1 cellular context compared by ENCODE assay signal in the genomic region with DNA sequence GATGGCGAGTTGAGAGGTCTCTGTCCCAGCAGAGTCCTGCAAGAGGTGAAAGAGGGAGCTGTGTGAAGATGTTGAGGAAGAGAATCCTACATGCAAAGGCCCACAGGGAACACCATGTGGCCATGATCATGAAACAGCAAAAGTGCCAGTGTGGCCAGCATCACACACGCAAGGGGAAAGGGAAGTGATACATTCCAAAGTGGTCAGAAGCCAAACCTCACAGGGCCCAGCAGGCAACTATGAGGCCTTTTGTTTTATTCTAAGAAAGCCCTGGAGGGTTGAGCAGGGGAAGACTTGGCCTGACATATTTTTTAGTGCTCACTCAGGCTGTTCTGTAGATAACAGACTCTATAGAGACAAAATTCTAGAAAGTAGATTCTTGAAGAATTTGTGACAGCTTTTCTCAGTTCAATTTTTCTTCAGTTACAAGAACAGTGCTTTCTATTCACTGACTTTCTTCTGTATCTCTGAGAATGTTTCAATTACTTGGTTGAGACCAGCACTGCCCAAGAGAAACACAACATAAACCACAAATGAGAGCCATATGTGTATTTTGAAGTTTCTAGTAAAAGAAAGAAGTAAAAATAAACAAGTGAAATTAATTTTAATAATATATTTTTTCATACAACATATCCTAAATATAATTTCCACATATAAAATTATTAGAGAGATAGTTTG.
TF ChIP-seq lines count a peak whose summit lies in the region.

No MANE protein-coding gene starts in this region.

TF ChIP-seq in IMR-90, 13 proteins besides CTCF, POLR2A, EP300 and RAD21 (continued from another document):
- TF ChIP-seq, protein P1, sequence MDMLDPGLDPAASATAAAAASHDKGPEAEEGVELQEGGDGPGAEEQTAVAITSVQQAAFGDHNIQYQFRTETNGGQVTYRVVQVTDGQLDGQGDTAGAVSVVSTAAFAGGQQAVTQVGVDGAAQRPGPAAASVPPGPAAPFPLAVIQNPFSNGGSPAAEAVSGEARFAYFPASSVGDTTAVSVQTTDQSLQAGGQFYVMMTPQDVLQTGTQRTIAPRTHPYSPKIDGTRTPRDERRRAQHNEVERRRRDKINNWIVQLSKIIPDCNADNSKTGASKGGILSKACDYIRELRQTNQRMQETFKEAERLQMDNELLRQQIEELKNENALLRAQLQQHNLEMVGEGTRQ (IDR thresholded peaks at IDR 0.05; ENCODE audit: low read depth, low read length) = no peak
- no peak for TF ChIP-seq BHLHE40 (IDR thresholded peaks at IDR 0.05; ENCODE audit: low read depth, low read length)
